ENCODE assay signal across 8 cellular contexts in the genomic region with DNA sequence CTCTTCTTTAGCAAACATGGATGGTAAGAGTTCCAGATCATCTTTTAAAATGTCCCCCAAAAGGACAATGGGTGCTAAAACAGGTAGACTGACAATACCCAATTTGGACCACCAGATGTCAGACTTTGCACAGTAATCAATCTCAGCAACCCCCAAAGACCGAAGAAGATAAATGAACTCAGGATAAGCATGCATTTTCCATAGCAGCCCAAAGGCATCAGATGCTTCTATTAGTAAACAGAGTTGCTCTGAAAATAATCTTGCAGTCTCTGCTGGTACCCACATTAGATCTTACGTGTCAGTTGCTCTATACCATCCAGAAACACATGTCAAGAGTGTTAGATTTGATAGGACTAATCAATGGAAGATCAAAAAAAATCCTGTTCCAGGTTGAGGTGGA. TPM values are rescaled to one million over a fixed set of nuclear protein-coding genes. Genes with fewer than 3 reads are reported as not detected.
A peak's percentile ranks its signal among the peaks of the same experiment; 100 is the strongest.
DNase-seq lines count a peak whose midpoint lies in the region; ATAC-seq and TF ChIP-seq lines count a peak whose summit lies in the region.

No MANE protein-coding gene starts in this region.

- intact Hi-C loops in left colon (cut with DNase I, micrococcal nuclease) (loop anchor here in 1 of 2 donors (2.0 to 10.0 kb wide), 2 partner anchors 63 to 425 kb away; no protein-coding TSS in a partner anchor), stomach (cut with DNase I; ENCODE audit: low total_unique reads) (loop anchor here (5.0 kb wide), 1 partner anchor 53 kb away; no protein-coding TSS in a partner anchor)

- TF ChIP-seq EP300 in stomach (IDR thresholded peaks at IDR 0.05), result no peak

- WGBS in stomach, 5 donors, result 7 to 23% (median 18%) methylated on average over 2 of the region's 2 CpGs

- no peaks in the 10 kb centered on the region for H4K20me1 ChIP-seq in KMS-11 (ENCODE audit: insufficient read depth)

- peak; percentile 80 for TF ChIP-seq CTCF in KMS-11 (conservative IDR thresholded peaks at IDR 0.05; ENCODE audit: low read depth, low read length)
- TF ChIP-seq CTCF in RWPE1 (conservative IDR thresholded peaks at IDR 0.05; ENCODE audit: low read depth), result peak; percentile 68
- TF ChIP-seq CTCF in stomach (IDR thresholded peaks at IDR 0.05), result peak in 5 of 7 experiments; percentile 50 to 82 (median 66)

- H3K36me3 ChIP-seq in KMS-11 (ENCODE audit: insufficient read depth), result no peaks in the 10 kb centered on the region
- no peaks in the 10 kb centered on the region for H3K36me3 ChIP-seq in stomach

- CTCF ChIA-PET in RWPE1 (lab: Yijun Ruan, JAX), result interaction anchor here (0.6 to 1.8 kb wide), 3 partner anchors 36 to 1887 kb away, joined by 3 to 8 read pairs (median 3); no protein-coding TSS in a partner anchor

- H3K79me2 ChIP-seq in KMS-11 (ENCODE audit: insufficient read depth, low read depth), result no peaks in the 10 kb centered on the region

- H3K4me1 ChIP-seq in KMS-11 (ENCODE audit: low read depth, poor library complexity, severe bottlenecking) (peaks cover 20% of the 10 kb centered on the region), stomach (peaks cover 0 to 3% (median 0%) of the 10 kb centered on the region in 4 donors)

- H3K27ac ChIP-seq in KMS-11 (no peak overlapping the region), RWPE1 (no peak overlapping the region), stomach (no peak overlapping the region)

- H3K9ac ChIP-seq in KMS-11, result no peak overlapping the region

- TF ChIP-seq POLR2A in stomach (IDR thresholded peaks at IDR 0.05), result no peak

- no peak overlapping the region for H2AFZ ChIP-seq in KMS-11 (ENCODE audit: low read depth)

- DNase-seq in EL (peak; percentile 54), RWPE1 (ENCODE audit: low spot score) (peak; percentile 50), left colon (peak in 1 of 2 donors; percentile 5), stomach (no peak), cerebellar nuclear complex (lab: John Stamatoyannopoulos, UW) (no peak)
- DNase-seq in central memory CD4-positive, alpha-beta T cell, result peak; percentile 40

- H3K4me3 ChIP-seq in KMS-11 (IDR thresholded peaks at IDR 0.05; ENCODE audit: insufficient read depth, low read depth, low read length) (no peak overlapping the region), stomach (no peak overlapping the region)

- no peaks in the 10 kb centered on the region for H3K9me3 ChIP-seq in stomach

- H3K27me3 ChIP-seq in KMS-11 (ENCODE audit: insufficient read depth, low read depth) (no peaks in the 10 kb centered on the region), stomach (no peaks in the 10 kb centered on the region)

- ATAC-seq in GM21367 (IDR thresholded peaks at IDR 0.05; ENCODE audit: unreplicated experiment) (peak; percentile 64), left colon (peak; percentile 68)

- POLR2A ChIA-PET in RWPE1 (lab: Yijun Ruan, JAX; ENCODE audit: low non-redundant PET), result interaction anchor here (0.7 kb wide), 1 partner anchor 100 kb away, joined by 4 read pairs; the partner anchor contains the start of genes CIP2A and DZIP3

- H3K4me2 ChIP-seq in KMS-11, result no peak overlapping the region

RNA-seq across cellular contexts. Expression of gene MYH15, which starts 20.6 kb away (rescaled TPM):
- total RNA-seq in left colon (under 1 TPM; 0.31 to 0.34 TPM), stomach (under 1 TPM in 1 of 5 donors, not detected in 4; 0.37 TPM)
- under 1 TPM; 0.05 to 0.15 (median 0.06) TPM for polyA plus RNA-seq in stomach

Comparison
In these comparisons a context has a peak if more than half of its experiments do, and no peak if none do; other contexts are left out.
1. DNase-seq: peak in EL (single experiment), RWPE1 (single experiment) and central memory CD4-positive, alpha-beta T cell (single experiment); none in stomach (single experiment) and cerebellar nuclear complex (0 of 2).
2. Peak in every context shown above with its lines, with median percentiles within 50 percentile points of each other: CTCF ChIP-seq.